Comparison of ENCODE assay signal across 1 cellular context in the genomic region with DNA sequence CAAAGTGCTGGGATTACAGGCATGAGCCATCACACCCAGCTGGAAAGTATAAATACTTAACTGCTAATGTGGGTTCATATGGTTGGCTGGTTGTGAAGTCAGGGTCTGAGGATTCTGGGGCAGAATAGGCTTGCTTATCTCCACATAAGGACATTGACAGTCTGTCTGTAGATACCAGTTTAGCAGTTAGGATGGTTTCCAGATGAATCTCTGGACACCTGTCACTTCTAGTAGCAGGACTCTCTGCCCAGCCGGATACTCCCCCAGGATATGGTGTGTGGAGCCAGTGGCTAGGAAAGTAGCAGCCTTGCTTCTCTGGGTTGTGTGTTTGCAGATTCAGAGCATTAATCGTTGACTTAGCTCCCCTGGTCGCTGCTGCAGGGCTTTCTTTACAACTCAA.
TF ChIP-seq lines count a peak whose summit lies in the region.

No MANE protein-coding gene starts in this region.

TF ChIP-seq in IMR-90, 13 proteins besides CTCF, POLR2A, EP300 and RAD21:
- no peak for TF ChIP-seq RFX5 (IDR thresholded peaks at IDR 0.05; ENCODE audit: low read depth, low read length)
- no peak for TF ChIP-seq BHLHE40 (IDR thresholded peaks at IDR 0.05; ENCODE audit: low read depth, low read length)
- TF ChIP-seq CEBPB (IDR thresholded peaks at IDR 0.05; ENCODE audit: low read depth, low read length): no peak
- TF ChIP-seq, protein P1, sequence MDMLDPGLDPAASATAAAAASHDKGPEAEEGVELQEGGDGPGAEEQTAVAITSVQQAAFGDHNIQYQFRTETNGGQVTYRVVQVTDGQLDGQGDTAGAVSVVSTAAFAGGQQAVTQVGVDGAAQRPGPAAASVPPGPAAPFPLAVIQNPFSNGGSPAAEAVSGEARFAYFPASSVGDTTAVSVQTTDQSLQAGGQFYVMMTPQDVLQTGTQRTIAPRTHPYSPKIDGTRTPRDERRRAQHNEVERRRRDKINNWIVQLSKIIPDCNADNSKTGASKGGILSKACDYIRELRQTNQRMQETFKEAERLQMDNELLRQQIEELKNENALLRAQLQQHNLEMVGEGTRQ (IDR thresholded peaks at IDR 0.05; ENCODE audit: low read depth, low read length): no peak
- TF ChIP-seq MXI1 (IDR thresholded peaks at IDR 0.05; ENCODE audit: borderline replicate concordance, low read depth, low read length): no peak
- TF ChIP-seq RCOR1 (IDR thresholded peaks at IDR 0.05; ENCODE audit: insufficient replicate concordance, low read length): no peak
- TF ChIP-seq MAFK (IDR thresholded peaks at IDR 0.05; ENCODE audit: low read depth, low read length): no peak
- TF ChIP-seq MAZ (IDR thresholded peaks at IDR 0.05; ENCODE audit: borderline replicate concordance, low read depth, low read length): no peak
- no peak for TF ChIP-seq NFE2L2 (IDR thresholded peaks at IDR 0.05; ENCODE audit: low read depth, low read length)
- no peak for TF ChIP-seq SMC3 (IDR thresholded peaks at IDR 0.05; ENCODE audit: low read depth, low read length)
- TF ChIP-seq, protein P2, sequence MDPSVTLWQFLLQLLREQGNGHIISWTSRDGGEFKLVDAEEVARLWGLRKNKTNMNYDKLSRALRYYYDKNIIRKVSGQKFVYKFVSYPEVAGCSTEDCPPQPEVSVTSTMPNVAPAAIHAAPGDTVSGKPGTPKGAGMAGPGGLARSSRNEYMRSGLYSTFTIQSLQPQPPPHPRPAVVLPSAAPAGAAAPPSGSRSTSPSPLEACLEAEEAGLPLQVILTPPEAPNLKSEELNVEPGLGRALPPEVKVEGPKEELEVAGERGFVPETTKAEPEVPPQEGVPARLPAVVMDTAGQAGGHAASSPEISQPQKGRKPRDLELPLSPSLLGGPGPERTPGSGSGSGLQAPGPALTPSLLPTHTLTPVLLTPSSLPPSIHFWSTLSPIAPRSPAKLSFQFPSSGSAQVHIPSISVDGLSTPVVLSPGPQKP (IDR thresholded peaks at IDR 0.05; ENCODE audit: borderline replicate concordance, low read depth, low read length): no peak
- TF ChIP-seq CHD1 (IDR thresholded peaks at IDR 0.05; ENCODE audit: low read depth, low read length): no peak
- no peak for TF ChIP-seq FOS (IDR thresholded peaks at IDR 0.05; ENCODE audit: low read depth, low read length)
